Comparison of ENCODE assay signal across 8 cellular contexts in genomic region chr19:37078717-37079032, GRCh38. TPM values are rescaled to one million over a fixed set of nuclear protein-coding genes. Genes with fewer than 3 reads are reported as not detected.
A peak's percentile ranks its signal among the peaks of the same experiment; 100 is the strongest.
DNase-seq lines count a peak whose midpoint lies in the region; ATAC-seq and TF ChIP-seq lines count a peak whose summit lies in the region.

No MANE protein-coding gene starts in this region.

- H3K4me1 ChIP-seq in aorta (ENCODE audit: control insufficient read depth in 1 of 2, insufficient read depth in 2 of 2, low read length in 2 of 2): peaks cover 4 to 7% of the 10 kb centered on the region in 2 donors

- intact Hi-C loops in aorta (cut with DNase I): loop anchor here (5.0 to 10.0 kb wide), 3 partner anchors 96 to 236 kb away; partner anchors contain the start of gene ZNF585A (in 1 of the 2)

- H3K4me1 Mint-ChIP-seq in stimulated activated naive CD8-positive, alpha-beta T cell treated with anti-CD3 and anti-CD28 coated beads, Interleukin-15, Interleukin-2, amounts not matched to agents 100 ng/mL and 50 ng/mL, for 24 hours (ENCODE audit: low read depth): peaks cover 33% of the 10 kb centered on the region
- H3K4me1 Mint-ChIP-seq in brain (peaks cover 46% of the 10 kb centered on the region), mesothelial cell of epicardium (peaks cover 15% of the 10 kb centered on the region)

- TF ChIP-seq CTCF in brain (conservative IDR thresholded peaks at IDR 0.05): no peak
- no peak for TF ChIP-seq CTCF in mesothelial cell of epicardium (IDR thresholded peaks at IDR 0.05; ENCODE audit: unreplicated experiment)

- H3K27me3 Mint-ChIP-seq in stimulated activated naive CD8-positive, alpha-beta T cell treated with anti-CD3 and anti-CD28 coated beads, Interleukin-15, Interleukin-2, amounts not matched to agents 100 ng/mL and 50 ng/mL, for 24 hours: no peaks in the 10 kb centered on the region
- H3K27me3 Mint-ChIP-seq in brain (peaks cover 15% of the 10 kb centered on the region), mesothelial cell of epicardium (ENCODE audit: low read depth) (no peaks in the 10 kb centered on the region)

- peaks cover 22% of the 10 kb centered on the region for H3K9me3 Mint-ChIP-seq in stimulated activated naive CD8-positive, alpha-beta T cell treated with anti-CD3 and anti-CD28 coated beads, Interleukin-15, Interleukin-2, amounts not matched to agents 100 ng/mL and 50 ng/mL, for 24 hours
- H3K9me3 Mint-ChIP-seq in brain: peaks cover 43 to 78% (median 56%) of the 10 kb centered on the region in 5 experiments
- H3K9me3 Mint-ChIP-seq in mesothelial cell of epicardium: peaks cover 40% of the 10 kb centered on the region

- no peak for ATAC-seq in stimulated activated naive CD8-positive, alpha-beta T cell treated with anti-CD3 and anti-CD28 coated beads, Interleukin-15, Interleukin-2, amounts not matched to agents 100 U/mL and 50 U/mL, for 24 hours
- ATAC-seq in aorta (ENCODE audit: low FRiP score): no peak

- H3K4me3 ChIP-seq in aorta (ENCODE audit: low read length in 2 of 2): peak overlapping the region; percentile 46 to 91

- no peak for DNase-seq in stimulated activated naive CD8-positive, alpha-beta T cell treated with anti-CD3 and anti-CD28 coated beads, Interleukin-15, Interleukin-2, amounts not matched to agents 100 U/mL and 50 U/mL, for 24 hours
- DNase-seq in mesothelial cell of epicardium (ENCODE audit: low spot score in 2 of 2, unreplicated experiment in 2 of 2): no peak
- no peak for DNase-seq in aorta
- DNase-seq in NCI-H2081 treated with DMSO at 0.1 percent for 48 hours (lab: John Stamatoyannopoulos, UW): no peak
- DNase-seq in dermis blood vessel endothelial cell: no peak
- DNase-seq in NCI-H82 (lab: John Stamatoyannopoulos, UW): no peak

- H3K27ac Mint-ChIP-seq in stimulated activated naive CD8-positive, alpha-beta T cell treated with anti-CD3 and anti-CD28 coated beads, Interleukin-15, Interleukin-2, amounts not matched to agents 100 ng/mL and 50 ng/mL, for 24 hours: peak overlapping the region; percentile 91
- H3K27ac Mint-ChIP-seq in brain: peak overlapping the region; percentile 95 to 99 (median 99)
- H3K27ac Mint-ChIP-seq in mesothelial cell of epicardium: peak overlapping the region; percentile 92

- H3K36me3 Mint-ChIP-seq in stimulated activated naive CD8-positive, alpha-beta T cell treated with anti-CD3 and anti-CD28 coated beads, Interleukin-15, Interleukin-2, amounts not matched to agents 100 ng/mL and 50 ng/mL, for 24 hours (ENCODE audit: low read depth): peaks cover 49% of the 10 kb centered on the region
- H3K36me3 Mint-ChIP-seq in brain (peaks cover 86% of the 10 kb centered on the region), mesothelial cell of epicardium (peaks cover 37% of the 10 kb centered on the region)

- 1 to 2% methylated on average over 7 of the region's 7 CpGs for WGBS in aorta, 2 donors

- H3K27me3 ChIP-seq in aorta (ENCODE audit: control insufficient read depth in 1 of 2, insufficient read depth in 2 of 2, low read length in 1 of 2): no peaks in the 10 kb centered on the region

- H3K9me3 ChIP-seq in aorta (ENCODE audit: control insufficient read depth, low read length): no peaks in the 10 kb centered on the region

- no peaks in the 10 kb centered on the region for H3K36me3 ChIP-seq in aorta (ENCODE audit: control insufficient read depth in 1 of 2, insufficient read depth in 2 of 2, low read length in 1 of 2)

- H3K27ac ChIP-seq in aorta (ENCODE audit: low read depth in 1 of 2, low read length in 2 of 2): peak overlapping the region in 1 of 2 donors; percentile 55

- peak overlapping the region; percentile 95 for H3K4me3 Mint-ChIP-seq in stimulated activated naive CD8-positive, alpha-beta T cell treated with anti-CD3 and anti-CD28 coated beads, Interleukin-15, Interleukin-2, amounts not matched to agents 100 ng/mL and 50 ng/mL, for 24 hours
- H3K4me3 Mint-ChIP-seq in brain (peak overlapping the region; percentile 95 to 100 (median 97)), mesothelial cell of epicardium (peak overlapping the region; percentile 94)

RNA-seq across cellular contexts. Expression of gene ZNF420, which starts 0.4 kb away (rescaled TPM):
- polyA plus RNA-seq in brain (ENCODE audit: insufficient read depth, low read depth, low replicate concordance) (8.5 TPM), aorta (1 to 10 TPM; 1.1 to 5.6 TPM)
- total RNA-seq in mesothelial cell of epicardium (13.6 to 15.6 TPM (median 15.0 TPM) in 3 replicates), aorta (10 to 100 TPM in 1 of 2 donors, 1 to 10 TPM in 1; 9.2 to 11.8 TPM), dermis blood vessel endothelial cell (9.0 and 9.7 TPM in 2 replicates)
